Comparison of ENCODE assay signal across 1 cellular context in the genomic region with DNA sequence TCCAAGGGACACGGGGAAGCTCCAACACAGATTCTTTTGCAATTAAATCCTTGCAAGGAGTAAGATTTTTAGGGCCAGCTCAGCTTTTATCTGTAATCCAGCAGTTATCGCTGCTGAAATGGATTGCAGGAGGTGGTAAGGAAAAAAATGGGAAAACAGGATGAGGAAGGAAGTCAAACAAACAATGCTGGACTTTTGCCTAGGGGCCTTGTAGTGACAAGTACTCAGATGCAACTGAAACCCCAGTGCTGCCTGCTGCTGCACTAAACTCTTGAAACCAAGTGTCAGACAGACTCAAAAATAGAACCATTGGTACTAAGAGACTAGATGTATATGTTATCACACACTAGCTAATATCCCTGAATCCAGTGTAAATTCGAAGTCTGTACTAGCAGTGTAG.
TF ChIP-seq lines count a peak whose summit lies in the region.

No MANE protein-coding gene starts in this region.

TF ChIP-seq in HepG2, 621 proteins besides CTCF, POLR2A, EP300 and RAD21 (continued from another document and continues in another):
- TF ChIP-seq, protein P1, sequence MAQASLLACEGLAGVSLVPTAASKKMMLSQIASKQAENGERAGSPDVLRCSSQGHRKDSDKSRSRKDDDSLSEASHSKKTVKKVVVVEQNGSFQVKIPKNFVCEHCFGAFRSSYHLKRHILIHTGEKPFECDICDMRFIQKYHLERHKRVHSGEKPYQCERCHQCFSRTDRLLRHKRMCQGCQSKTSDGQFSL (CRISPR knock-in tag; IDR thresholded peaks at IDR 0.05): no peak
- TF ChIP-seq ZNF556 (CRISPR knock-in tag; IDR thresholded peaks at IDR 0.05; ENCODE audit: borderline replicate concordance) (no peak), HNRNPUL1 (IDR thresholded peaks at IDR 0.05; ENCODE audit: low read depth, low read length) (no peak), CBX2 (IDR thresholded peaks at IDR 0.05; ENCODE audit: low read depth, low read length) (no peak), CBX2 (CRISPR knock-in tag; IDR thresholded peaks at IDR 0.05; ENCODE audit: low read depth) (no peak), ZNF207 (IDR thresholded peaks at IDR 0.05; ENCODE audit: borderline replicate concordance) (no peak), ZFYVE20 (CRISPR knock-in tag; IDR thresholded peaks at IDR 0.05; ENCODE audit: borderline replicate concordance, low read depth) (no peak), NFYC (CRISPR knock-in tag; IDR thresholded peaks at IDR 0.05) (no peak), FOXA1 (IDR thresholded peaks at IDR 0.05) (no peak), FOXA1 (CRISPR knock-in tag; IDR thresholded peaks at IDR 0.05) (0 out of 2 replicates have a peak, but pooled peaks have one; percentile 25), RXRB (CRISPR knock-in tag; IDR thresholded peaks at IDR 0.05; ENCODE audit: borderline replicate concordance) (peak; percentile 49; the same call in 1 of the 2 replicates), NCOR1 (IDR thresholded peaks at IDR 0.05; ENCODE audit: borderline replicate concordance, low read length) (0 out of 2 replicates have a peak, but pooled peaks have one; percentile 38), ZNF546 (CRISPR knock-in tag; conservative IDR thresholded peaks at IDR 0.05) (no peak), NFE2L1 (CRISPR knock-in tag; IDR thresholded peaks at IDR 0.05; ENCODE audit: borderline replicate concordance) (no peak), TCF7 (IDR thresholded peaks at IDR 0.05; ENCODE audit: low read depth) (0 out of 2 replicates have a peak, but pooled peaks have one; percentile 12), ZNF180 (CRISPR knock-in tag; IDR thresholded peaks at IDR 0.05; ENCODE audit: borderline replicate concordance, low read depth) (no peak), MEF2D (CRISPR knock-in tag; IDR thresholded peaks at IDR 0.05) (no peak), SP4 (CRISPR knock-in tag; IDR thresholded peaks at IDR 0.05) (no peak), SPEN (CRISPR knock-in tag; IDR thresholded peaks at IDR 0.05; ENCODE audit: low read depth) (no peak), ZNF225 (CRISPR knock-in tag; IDR thresholded peaks at IDR 0.05) (no peak), ZKSCAN8 (CRISPR knock-in tag; IDR thresholded peaks at IDR 0.05; ENCODE audit: borderline replicate concordance) (no peak), NPAS2 (CRISPR knock-in tag; IDR thresholded peaks at IDR 0.05; ENCODE audit: borderline replicate concordance) (no peak), SRSF4 (IDR thresholded peaks at IDR 0.05; ENCODE audit: low read depth, low read length, poor library complexity, severe bottlenecking) (no peak), CREB1 (IDR thresholded peaks at IDR 0.05) (no peak), CREB1 (CRISPR knock-in tag; IDR thresholded peaks at IDR 0.05) (no peak), IKZF4 (CRISPR knock-in tag; IDR thresholded peaks at IDR 0.05; ENCODE audit: borderline replicate concordance, low read depth, not compliant biosample characterization) (no peak), CEBPG (CRISPR knock-in tag; IDR thresholded peaks at IDR 0.05) (peak; percentile 38; the same call in 1 of the 2 replicates), EHMT2 (IDR thresholded peaks at IDR 0.05; ENCODE audit: borderline replicate concordance, low read depth, low read length) (no peak), ZNF670 (CRISPR knock-in tag; IDR thresholded peaks at IDR 0.05; ENCODE audit: borderline replicate concordance) (no peak), ZNF30 (CRISPR knock-in tag; IDR thresholded peaks at IDR 0.05) (no peak), REXO4 (CRISPR knock-in tag; IDR thresholded peaks at IDR 0.05; ENCODE audit: borderline replicate concordance) (no peak), MZF1 (CRISPR knock-in tag; IDR thresholded peaks at IDR 0.05; ENCODE audit: borderline replicate concordance) (no peak), ZFP62 (CRISPR knock-in tag; IDR thresholded peaks at IDR 0.05) (no peak)
- TF ChIP-seq, protein P2, sequence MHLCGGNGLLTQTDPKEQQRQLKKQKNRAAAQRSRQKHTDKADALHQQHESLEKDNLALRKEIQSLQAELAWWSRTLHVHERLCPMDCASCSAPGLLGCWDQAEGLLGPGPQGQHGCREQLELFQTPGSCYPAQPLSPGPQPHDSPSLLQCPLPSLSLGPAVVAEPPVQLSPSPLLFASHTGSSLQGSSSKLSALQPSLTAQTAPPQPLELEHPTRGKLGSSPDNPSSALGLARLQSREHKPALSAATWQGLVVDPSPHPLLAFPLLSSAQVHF (CRISPR knock-in tag; IDR thresholded peaks at IDR 0.05): no peak
- TF ChIP-seq, protein P3, sequence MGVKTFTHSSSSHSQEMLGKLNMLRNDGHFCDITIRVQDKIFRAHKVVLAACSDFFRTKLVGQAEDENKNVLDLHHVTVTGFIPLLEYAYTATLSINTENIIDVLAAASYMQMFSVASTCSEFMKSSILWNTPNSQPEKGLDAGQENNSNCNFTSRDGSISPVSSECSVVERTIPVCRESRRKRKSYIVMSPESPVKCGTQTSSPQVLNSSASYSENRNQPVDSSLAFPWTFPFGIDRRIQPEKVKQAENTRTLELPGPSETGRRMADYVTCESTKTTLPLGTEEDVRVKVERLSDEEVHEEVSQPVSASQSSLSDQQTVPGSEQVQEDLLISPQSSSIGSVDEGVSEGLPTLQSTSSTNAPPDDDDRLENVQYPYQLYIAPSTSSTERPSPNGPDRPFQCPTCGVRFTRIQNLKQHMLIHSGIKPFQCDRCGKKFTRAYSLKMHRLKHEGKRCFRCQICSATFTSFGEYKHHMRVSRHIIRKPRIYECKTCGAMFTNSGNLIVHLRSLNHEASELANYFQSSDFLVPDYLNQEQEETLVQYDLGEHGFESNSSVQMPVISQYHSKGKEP (CRISPR knock-in tag; IDR thresholded peaks at IDR 0.05): no peak
- TF ChIP-seq, protein P4, sequence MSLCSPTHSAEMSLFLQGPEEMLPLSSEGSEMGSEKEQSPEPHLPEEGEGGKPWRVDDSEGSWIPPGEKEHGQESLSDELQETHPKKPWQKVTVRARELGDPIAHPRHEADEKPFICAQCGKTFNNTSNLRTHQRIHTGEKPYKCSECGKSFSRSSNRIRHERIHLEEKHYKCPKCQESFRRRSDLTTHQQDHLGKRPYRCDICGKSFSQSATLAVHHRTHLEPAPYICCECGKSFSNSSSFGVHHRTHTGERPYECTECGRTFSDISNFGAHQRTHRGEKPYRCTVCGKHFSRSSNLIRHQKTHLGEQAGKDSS (CRISPR knock-in tag; IDR thresholded peaks at IDR 0.05; ENCODE audit: borderline replicate concordance, low read depth): no peak
- TF ChIP-seq, protein P5, sequence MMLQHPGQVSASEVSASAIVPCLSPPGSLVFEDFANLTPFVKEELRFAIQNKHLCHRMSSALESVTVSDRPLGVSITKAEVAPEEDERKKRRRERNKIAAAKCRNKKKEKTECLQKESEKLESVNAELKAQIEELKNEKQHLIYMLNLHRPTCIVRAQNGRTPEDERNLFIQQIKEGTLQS (CRISPR knock-in tag; IDR thresholded peaks at IDR 0.05): no peak
- TF ChIP-seq, protein P6, sequence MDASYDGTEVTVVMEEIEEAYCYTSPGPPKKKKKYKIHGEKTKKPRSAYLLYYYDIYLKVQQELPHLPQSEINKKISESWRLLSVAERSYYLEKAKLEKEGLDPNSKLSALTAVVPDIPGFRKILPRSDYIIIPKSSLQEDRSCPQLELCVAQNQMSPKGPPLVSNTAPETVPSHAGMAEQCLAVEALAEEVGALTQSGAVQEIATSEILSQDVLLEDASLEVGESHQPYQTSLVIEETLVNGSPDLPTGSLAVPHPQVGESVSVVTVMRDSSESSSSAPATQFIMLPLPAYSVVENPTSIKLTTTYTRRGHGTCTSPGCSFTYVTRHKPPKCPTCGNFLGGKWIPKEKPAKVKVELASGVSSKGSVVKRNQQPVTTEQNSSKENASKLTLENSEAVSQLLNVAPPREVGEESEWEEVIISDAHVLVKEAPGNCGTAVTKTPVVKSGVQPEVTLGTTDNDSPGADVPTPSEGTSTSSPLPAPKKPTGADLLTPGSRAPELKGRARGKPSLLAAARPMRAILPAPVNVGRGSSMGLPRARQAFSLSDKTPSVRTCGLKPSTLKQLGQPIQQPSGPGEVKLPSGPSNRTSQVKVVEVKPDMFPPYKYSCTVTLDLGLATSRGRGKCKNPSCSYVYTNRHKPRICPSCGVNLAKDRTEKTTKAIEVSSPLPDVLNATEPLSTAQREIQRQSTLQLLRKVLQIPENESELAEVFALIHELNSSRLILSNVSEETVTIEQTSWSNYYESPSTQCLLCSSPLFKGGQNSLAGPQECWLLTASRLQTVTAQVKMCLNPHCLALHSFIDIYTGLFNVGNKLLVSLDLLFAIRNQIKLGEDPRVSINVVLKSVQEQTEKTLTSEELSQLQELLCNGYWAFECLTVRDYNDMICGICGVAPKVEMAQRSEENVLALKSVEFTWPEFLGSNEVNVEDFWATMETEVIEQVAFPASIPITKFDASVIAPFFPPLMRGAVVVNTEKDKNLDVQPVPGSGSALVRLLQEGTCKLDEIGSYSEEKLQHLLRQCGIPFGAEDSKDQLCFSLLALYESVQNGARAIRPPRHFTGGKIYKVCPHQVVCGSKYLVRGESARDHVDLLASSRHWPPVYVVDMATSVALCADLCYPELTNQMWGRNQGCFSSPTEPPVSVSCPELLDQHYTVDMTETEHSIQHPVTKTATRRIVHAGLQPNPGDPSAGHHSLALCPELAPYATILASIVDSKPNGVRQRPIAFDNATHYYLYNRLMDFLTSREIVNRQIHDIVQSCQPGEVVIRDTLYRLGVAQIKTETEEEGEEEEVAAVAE (CRISPR knock-in tag; IDR thresholded peaks at IDR 0.05; ENCODE audit: borderline replicate concordance): no peak
- TF ChIP-seq, protein P7, sequence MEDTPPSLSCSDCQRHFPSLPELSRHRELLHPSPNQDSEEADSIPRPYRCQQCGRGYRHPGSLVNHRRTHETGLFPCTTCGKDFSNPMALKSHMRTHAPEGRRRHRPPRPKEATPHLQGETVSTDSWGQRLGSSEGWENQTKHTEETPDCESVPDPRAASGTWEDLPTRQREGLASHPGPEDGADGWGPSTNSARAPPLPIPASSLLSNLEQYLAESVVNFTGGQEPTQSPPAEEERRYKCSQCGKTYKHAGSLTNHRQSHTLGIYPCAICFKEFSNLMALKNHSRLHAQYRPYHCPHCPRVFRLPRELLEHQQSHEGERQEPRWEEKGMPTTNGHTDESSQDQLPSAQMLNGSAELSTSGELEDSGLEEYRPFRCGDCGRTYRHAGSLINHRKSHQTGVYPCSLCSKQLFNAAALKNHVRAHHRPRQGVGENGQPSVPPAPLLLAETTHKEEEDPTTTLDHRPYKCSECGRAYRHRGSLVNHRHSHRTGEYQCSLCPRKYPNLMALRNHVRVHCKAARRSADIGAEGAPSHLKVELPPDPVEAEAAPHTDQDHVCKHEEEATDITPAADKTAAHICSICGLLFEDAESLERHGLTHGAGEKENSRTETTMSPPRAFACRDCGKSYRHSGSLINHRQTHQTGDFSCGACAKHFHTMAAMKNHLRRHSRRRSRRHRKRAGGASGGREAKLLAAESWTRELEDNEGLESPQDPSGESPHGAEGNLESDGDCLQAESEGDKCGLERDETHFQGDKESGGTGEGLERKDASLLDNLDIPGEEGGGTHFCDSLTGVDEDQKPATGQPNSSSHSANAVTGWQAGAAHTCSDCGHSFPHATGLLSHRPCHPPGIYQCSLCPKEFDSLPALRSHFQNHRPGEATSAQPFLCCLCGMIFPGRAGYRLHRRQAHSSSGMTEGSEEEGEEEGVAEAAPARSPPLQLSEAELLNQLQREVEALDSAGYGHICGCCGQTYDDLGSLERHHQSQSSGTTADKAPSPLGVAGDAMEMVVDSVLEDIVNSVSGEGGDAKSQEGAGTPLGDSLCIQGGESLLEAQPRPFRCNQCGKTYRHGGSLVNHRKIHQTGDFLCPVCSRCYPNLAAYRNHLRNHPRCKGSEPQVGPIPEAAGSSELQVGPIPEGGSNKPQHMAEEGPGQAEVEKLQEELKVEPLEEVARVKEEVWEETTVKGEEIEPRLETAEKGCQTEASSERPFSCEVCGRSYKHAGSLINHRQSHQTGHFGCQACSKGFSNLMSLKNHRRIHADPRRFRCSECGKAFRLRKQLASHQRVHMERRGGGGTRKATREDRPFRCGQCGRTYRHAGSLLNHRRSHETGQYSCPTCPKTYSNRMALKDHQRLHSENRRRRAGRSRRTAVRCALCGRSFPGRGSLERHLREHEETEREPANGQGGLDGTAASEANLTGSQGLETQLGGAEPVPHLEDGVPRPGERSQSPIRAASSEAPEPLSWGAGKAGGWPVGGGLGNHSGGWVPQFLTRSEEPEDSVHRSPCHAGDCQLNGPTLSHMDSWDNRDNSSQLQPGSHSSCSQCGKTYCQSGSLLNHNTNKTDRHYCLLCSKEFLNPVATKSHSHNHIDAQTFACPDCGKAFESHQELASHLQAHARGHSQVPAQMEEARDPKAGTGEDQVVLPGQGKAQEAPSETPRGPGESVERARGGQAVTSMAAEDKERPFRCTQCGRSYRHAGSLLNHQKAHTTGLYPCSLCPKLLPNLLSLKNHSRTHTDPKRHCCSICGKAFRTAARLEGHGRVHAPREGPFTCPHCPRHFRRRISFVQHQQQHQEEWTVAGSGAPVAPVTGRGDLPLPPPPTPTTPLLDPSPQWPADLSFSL (CRISPR knock-in tag; IDR thresholded peaks at IDR 0.05): no peak
- TF ChIP-seq, protein P8, sequence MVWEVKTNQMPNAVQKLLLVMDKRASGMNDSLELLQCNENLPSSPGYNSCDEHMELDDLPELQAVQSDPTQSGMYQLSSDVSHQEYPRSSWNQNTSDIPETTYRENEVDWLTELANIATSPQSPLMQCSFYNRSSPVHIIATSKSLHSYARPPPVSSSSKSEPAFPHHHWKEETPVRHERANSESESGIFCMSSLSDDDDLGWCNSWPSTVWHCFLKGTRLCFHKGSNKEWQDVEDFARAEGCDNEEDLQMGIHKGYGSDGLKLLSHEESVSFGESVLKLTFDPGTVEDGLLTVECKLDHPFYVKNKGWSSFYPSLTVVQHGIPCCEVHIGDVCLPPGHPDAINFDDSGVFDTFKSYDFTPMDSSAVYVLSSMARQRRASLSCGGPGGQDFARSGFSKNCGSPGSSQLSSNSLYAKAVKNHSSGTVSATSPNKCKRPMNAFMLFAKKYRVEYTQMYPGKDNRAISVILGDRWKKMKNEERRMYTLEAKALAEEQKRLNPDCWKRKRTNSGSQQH (CRISPR knock-in tag; IDR thresholded peaks at IDR 0.05; ENCODE audit: low read depth): no peak
- TF ChIP-seq, protein P9, sequence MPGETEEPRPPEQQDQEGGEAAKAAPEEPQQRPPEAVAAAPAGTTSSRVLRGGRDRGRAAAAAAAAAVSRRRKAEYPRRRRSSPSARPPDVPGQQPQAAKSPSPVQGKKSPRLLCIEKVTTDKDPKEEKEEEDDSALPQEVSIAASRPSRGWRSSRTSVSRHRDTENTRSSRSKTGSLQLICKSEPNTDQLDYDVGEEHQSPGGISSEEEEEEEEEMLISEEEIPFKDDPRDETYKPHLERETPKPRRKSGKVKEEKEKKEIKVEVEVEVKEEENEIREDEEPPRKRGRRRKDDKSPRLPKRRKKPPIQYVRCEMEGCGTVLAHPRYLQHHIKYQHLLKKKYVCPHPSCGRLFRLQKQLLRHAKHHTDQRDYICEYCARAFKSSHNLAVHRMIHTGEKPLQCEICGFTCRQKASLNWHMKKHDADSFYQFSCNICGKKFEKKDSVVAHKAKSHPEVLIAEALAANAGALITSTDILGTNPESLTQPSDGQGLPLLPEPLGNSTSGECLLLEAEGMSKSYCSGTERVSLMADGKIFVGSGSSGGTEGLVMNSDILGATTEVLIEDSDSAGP (CRISPR knock-in tag; IDR thresholded peaks at IDR 0.05; ENCODE audit: borderline replicate concordance): no peak
